16 cellular contexts compared by ENCODE assay signal in genomic region chr4:143511906-143512305, GRCh38. TPM values are rescaled to one million over a fixed set of nuclear protein-coding genes. Genes with fewer than 3 reads are reported as not detected.
DNase-seq lines count a peak whose midpoint lies in the region; ATAC-seq and TF ChIP-seq lines count a peak whose summit lies in the region.
"Had no signal": no experiment of that assay in that cellular context is flagged by ENCODE, and none has a peak within 500 bp of the region (broad histone marks: within the 10 kb centered on the region; RNA-seq: fewer than 3 reads in every experiment).

No MANE protein-coding gene starts in this region.

- peak overlapping the region in 2 of 8 donors; percentile 18 to 99 for H3K4me3 Mint-ChIP-seq in CD4-positive, alpha-beta memory T cell

- peaks cover 5 to 25% of the 10 kb centered on the region in 2 donors for H3K36me3 Mint-ChIP-seq in CD4-positive, alpha-beta memory T cell

- peaks cover 0 to 8% (median 0%) of the 10 kb centered on the region in 8 donors for H3K9me3 Mint-ChIP-seq in CD4-positive, alpha-beta memory T cell

- H3K79me2 ChIP-seq in ACC112 (ENCODE audit: control insufficient read depth, insufficient read depth, low read length, unreplicated experiment) (peaks cover 33% of the 10 kb centered on the region), OCI-LY7 (ENCODE audit: insufficient read depth, low read depth, low read length) (peaks cover 35% of the 10 kb centered on the region)

- H3K27me3 ChIP-seq in ACC112 (ENCODE audit: insufficient read depth, low read length): no peaks in the 10 kb centered on the region
- H3K27me3 ChIP-seq in CD4-positive, alpha-beta memory T cell (ENCODE audit: insufficient read depth, low read length): peaks cover 4% of the 10 kb centered on the region

- H2AFZ ChIP-seq in ACC112 (ENCODE audit: low read length, unreplicated experiment): peak overlapping the region; percentile 95
- peak overlapping the region; percentile 89; the same call in 1 of the 2 replicates for H2AFZ ChIP-seq in OCI-LY7 (ENCODE audit: low read length)

- no peaks in the 10 kb centered on the region for H3K36me3 ChIP-seq in ACC112 (ENCODE audit: insufficient read depth, low read length)
- H3K36me3 ChIP-seq in CD4-positive, alpha-beta memory T cell (ENCODE audit: insufficient read depth, low read length): no peaks in the 10 kb centered on the region
- H3K36me3 ChIP-seq in OCI-LY7 (ENCODE audit: insufficient read depth, low read length): peaks cover 27% of the 10 kb centered on the region

- no peaks in the 10 kb centered on the region for H3K9me3 ChIP-seq in CD4-positive, alpha-beta memory T cell (ENCODE audit: control insufficient read depth in 1 of 2, low read length in 2 of 2)
- H3K9me3 ChIP-seq in OCI-LY7 (ENCODE audit: low read length): no peaks in the 10 kb centered on the region

- no peak overlapping the region for H3K27ac ChIP-seq in ACC112 (ENCODE audit: low read depth, low read length)
- no peak overlapping the region for H3K27ac ChIP-seq in CD4-positive, alpha-beta memory T cell (ENCODE audit: low read depth, low read length)
- no peak overlapping the region for H3K27ac ChIP-seq in OCI-LY7 (ENCODE audit: low read depth, low read length, poor library complexity, severe bottlenecking)

- H4K20me1 ChIP-seq in OCI-LY7 (ENCODE audit: insufficient read depth, low read length): peaks cover 28% of the 10 kb centered on the region

- DNase-seq in CD4-positive, alpha-beta memory T cell: no peak
- DNase-seq in OCI-LY7 (ENCODE audit: low spot score) (no peak), kidney tubule cell (ENCODE audit: low spot score) (peak; percentile 17), NCI-H226 (no peak), NCI-H345 treated with DMSO at 0.1 percent for 48 hours (lab: John Stamatoyannopoulos, UW; ENCODE audit: unreplicated experiment) (no peak), NCI-H2081 (lab: John Stamatoyannopoulos, UW) (no peak)
- DNase-seq: ACHN, AML-193, GOT3, IMR-90, NCI-H1105 treated with DMSO at 0.1 percent for 48 hours, NCI-H1694 treated with DMSO at 0.1 percent for 48 hours, NCI-H446 treated with DMSO at 0.1 percent for 48 hours, NCI-H748 treated with DMSO at 0.1 percent for 48 hours had no signal

- H3K4me1 ChIP-seq in ACC112 (ENCODE audit: control insufficient read depth, insufficient read depth, low read length, unreplicated experiment) (peaks cover 20% of the 10 kb centered on the region), OCI-LY7 (ENCODE audit: insufficient read depth, low read length, poor library complexity, severe bottlenecking) (peaks cover 23% of the 10 kb centered on the region)
- H3K4me1 ChIP-seq in CD4-positive, alpha-beta memory T cell (ENCODE audit: insufficient read depth, low read length): peaks cover 29% of the 10 kb centered on the region

- H3K4me3 ChIP-seq in ACC112 (ENCODE audit: low read depth, low read length): no peak overlapping the region
- no peak overlapping the region for H3K4me3 ChIP-seq in CD4-positive, alpha-beta memory T cell (ENCODE audit: low read length in 2 of 2)
- no peak overlapping the region for H3K4me3 ChIP-seq in OCI-LY7 (ENCODE audit: low read depth, low read length, poor library complexity, severe bottlenecking)

- intact Hi-C loops in CD4-positive, alpha-beta memory T cell (cut with micrococcal nuclease): no loop called here
- intact Hi-C loops in OCI-LY7 (cut with micrococcal nuclease; ENCODE audit: unreplicated experiment): loop anchor here (5.0 kb wide), 1 partner anchor 115 kb away; no protein-coding TSS in a partner anchor

- CTCF ChIA-PET in CD4-positive, alpha-beta memory T cell (lab: Charles Lee; ENCODE audit: partially characterized antibody): interaction anchor here (1.4 to 1.6 kb wide), 2 partner anchors 9 to 47 kb away, joined by 4 to 5 read pairs; no protein-coding TSS in a partner anchor
- CTCF ChIA-PET in OCI-LY7 (lab: Charles Lee; ENCODE audit: unreplicated experiment): interaction anchor here (1.1 kb wide), 1 partner anchor 9 kb away, joined by 3 read pairs; no protein-coding TSS in a partner anchor

- no peak for ATAC-seq in HG03039 (IDR thresholded peaks at IDR 0.05; ENCODE audit: unreplicated experiment)

- peaks cover 16 to 39% (median 22%) of the 10 kb centered on the region in 4 donors for H3K4me1 Mint-ChIP-seq in CD4-positive, alpha-beta memory T cell

- BruUV-seq in OCI-LY7 (replicated peaks; lab: Mats Ljungman, UMichigan): no TSS peak

- H3K9me2 ChIP-seq in OCI-LY7 (ENCODE audit: insufficient read depth, low read length): no peaks in the 10 kb centered on the region

- no peak overlapping the region for H3K4me2 ChIP-seq in OCI-LY7 (ENCODE audit: low read length)

- no peak for TF ChIP-seq CTCF in OCI-LY7 (conservative IDR thresholded peaks at IDR 0.05; ENCODE audit: low read length)

- POLR2A ChIA-PET in CD4-positive, alpha-beta memory T cell (lab: Charles Lee; ENCODE audit: partially characterized antibody): interaction anchor here (0.6 to 2.6 kb wide), 2 partner anchors 13 to 52 kb away, joined by 3 to 13 read pairs; no protein-coding TSS in a partner anchor
- POLR2A ChIA-PET in OCI-LY7 (lab: Charles Lee): interaction anchor here (1.9 kb wide), 1 partner anchor 9 kb away, joined by 10 read pairs; no protein-coding TSS in a partner anchor

- H3K27me3 Mint-ChIP-seq in CD4-positive, alpha-beta memory T cell: peaks cover 4 to 5% of the 10 kb centered on the region in 2 donors

- peak overlapping the region in 4 of 7 donors; percentile 15 to 100 (median 40) for H3K27ac Mint-ChIP-seq in CD4-positive, alpha-beta memory T cell

RNA-seq across cellular contexts. Expression of gene SMARCA5, which starts 1.6 kb away (rescaled TPM):
- 10 to 100 TPM; 59.3 to 61.2 TPM for total RNA-seq in CD4-positive, alpha-beta memory T cell
- polyA plus RNA-seq in CD4-positive, alpha-beta memory T cell: 10 to 100 TPM; 22.3 to 37.1 TPM
- total RNA-seq in OCI-LY7 (2014; rRNA removed; shearing (Covaris generic)): 52.4 and 63.4 TPM in 2 replicates
- 82.2 and 82.3 TPM in 2 replicates for total RNA-seq in OCI-LY7 (2022)
